29 cellular contexts compared by ENCODE assay signal in the genomic region with DNA sequence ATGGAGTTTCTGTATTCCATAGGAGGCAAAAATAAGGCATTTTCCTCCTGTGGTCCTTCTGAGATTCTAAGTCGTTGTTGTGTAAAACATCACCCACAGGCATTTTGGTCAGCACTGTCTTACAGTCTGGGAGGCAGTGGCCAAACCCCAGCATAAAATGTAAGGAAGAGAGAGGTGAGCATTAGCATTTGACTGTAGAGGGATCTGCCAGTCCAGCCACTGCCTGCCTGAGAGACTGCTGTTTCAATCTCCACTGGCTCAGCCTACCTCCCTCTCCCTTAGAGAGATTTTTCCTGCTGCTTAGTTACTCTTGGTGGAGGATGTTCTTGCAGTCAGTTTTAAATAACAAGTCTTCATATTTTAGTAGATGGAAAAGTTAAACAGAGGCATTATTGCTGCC.
"Had no signal": no experiment of that assay in that cellular context is flagged by ENCODE, and none has a peak within 500 bp of the region (broad histone marks: within the 10 kb centered on the region; RNA-seq: fewer than 3 reads in every experiment).

No MANE protein-coding gene starts in this region.

- H3K4me3 ChIP-seq: ascending aorta, cardiac muscle cell, coronary artery, PC-9 had no signal

- H3K4me2 ChIP-seq: PC-9 had no signal

- H2AFZ ChIP-seq: PC-9 had no signal

- H3K36me3 ChIP-seq: ascending aorta, cardiac muscle cell had no signal

- ATAC-seq: activated CD4-positive, alpha-beta T cell treated with anti-CD3 and anti-CD28 coated beads for 36 hours; activated CD4-positive, CD25-positive, alpha-beta regulatory T cell treated with anti-CD3 and anti-CD28 coated beads, Interleukin-2, amount 50 U/mL, for 24 hours; activated CD8-positive, alpha-beta T cell treated with anti-CD3 and anti-CD28 coated beads, Interleukin-2, amount 10 ng/mL, durations not matched to agents 7 days and 5 days; Right ventricle myocardium inferior had no signal

- H3K9me3 ChIP-seq: ascending aorta had no signal

- DNase-seq: activated CD4-positive, alpha-beta T cell treated with anti-CD3 and anti-CD28 coated beads for 36 hours; activated CD4-positive, alpha-beta T cell treated with anti-CD3 and anti-CD28 coated beads, Interleukin-2, amount 10 ng/mL, durations not matched to agents 7 days and 5 days; activated CD4-positive, alpha-beta T cell treated with anti-CD3 and anti-CD28 coated beads, Interleukin-2, amount 50 U/mL, for 48 hours; activated CD8-positive, alpha-beta T cell treated with anti-CD3 and anti-CD28 coated beads, Interleukin-2, amount 10 ng/mL, durations not matched to agents 7 days and 5 days; activated gamma-delta T cell; activated naive CD4-positive, alpha-beta T cell treated with Interleukin-2 at 50 U/mL for 16 hours; activated naive CD8-positive, alpha-beta T cell treated with anti-CD3 and anti-CD28 coated beads, Interleukin-2, amount 10 ng/mL, durations not matched to agents 7 days and 5 days; activated T-cell treated with anti-CD3 and anti-CD28 coated beads, Interleukin-2, amount 50 U/mL, for 24 hours; amygdala; Kasumi-1; MM.1S; MV-4-11; NCI-H1092; NCI-H1436 treated with DMSO at 0.1 percent for 48 hours; NCI-H1694 treated with DMSO at 0.1 percent for 48 hours; NCI-H2029; NCI-H2107; NCI-H2171; NCI-H510A; NCI-H526; NK-92 treated with Interleukin-12 subunit alpha and Interleukin-12 subunit beta, amount 100 ng/mL, for 24 hours; PC-9; SIG-M5 had no signal

- H3K4me1 ChIP-seq: ascending aorta had no signal

- H3K27ac ChIP-seq: ascending aorta, cardiac muscle cell, coronary artery, PC-9, RWPE1 had no signal

- H3K27me3 ChIP-seq: ascending aorta, cardiac muscle cell had no signal
